ENCODE assay signal across 31 cellular contexts in genomic region chr21:16047857-16048256, GRCh38.
DNase-seq lines count a peak whose midpoint lies in the region; ATAC-seq, FAIRE-seq and TF ChIP-seq lines count a peak whose summit lies in the region.
"Had no signal": no experiment of that assay in that cellular context is flagged by ENCODE, and none has a peak within 500 bp of the region (broad histone marks: within the 10 kb centered on the region; RNA-seq: fewer than 3 reads in every experiment).

No MANE protein-coding gene starts in this region.

- no peak for ATAC-seq in activated CD8-positive, alpha-beta T cell treated with anti-CD3 and anti-CD28 coated beads for 36 hours
- no peak for ATAC-seq in upper lobe of right lung
- ATAC-seq: Panc1; stimulated activated naive CD8-positive, alpha-beta T cell treated with anti-CD3 and anti-CD28 coated beads, Interleukin-15, amount 100 ng/mL, for 72 hours; WTC11 had no signal

- no peak overlapping the region for H2AFZ ChIP-seq in astrocyte (ENCODE audit: low read depth, low read length)

- H3K79me2 ChIP-seq in astrocyte (ENCODE audit: insufficient read depth, low read length), result no peaks in the 10 kb centered on the region

- POLR2A ChIA-PET in AG04449 (lab: Yijun Ruan, JAX) (no interaction called here), HEK293T (lab: Yijun Ruan, JAX) (no interaction called here)
- POLR2A ChIA-PET in activated CD8-positive, alpha-beta T cell treated with anti-CD3 and anti-CD28 coated beads for 36 hours (lab: Charles Lee), result no interaction called here

- H3K9me3 Mint-ChIP-seq in astrocyte (ENCODE audit: unreplicated experiment), result no peaks in the 10 kb centered on the region
- H3K9me3 Mint-ChIP-seq in activated CD8-positive, alpha-beta T cell treated with anti-CD3 and anti-CD28 coated beads for 36 hours, result no peaks in the 10 kb centered on the region
- H3K9me3 Mint-ChIP-seq: activated CD4-positive, alpha-beta T cell treated with anti-CD3 and anti-CD28 coated beads, Interleukin-2, amount 10 ng/mL, durations not matched to agents 7 days and 5 days; activated naive CD8-positive, alpha-beta T cell treated with anti-CD3 and anti-CD28 coated beads, Interleukin-2, amount 10 ng/mL, durations not matched to agents 7 days and 5 days; activated T-cell treated with anti-CD3 and anti-CD28 coated beads, Interleukin-2, amount 50 U/mL, for 24 hours; central memory CD8-positive, alpha-beta T cell; stimulated activated naive CD8-positive, alpha-beta T cell treated with anti-CD3 and anti-CD28 coated beads, Interleukin-15, amount 100 ng/mL, for 72 hours had no signal

- TF ChIP-seq CTCF in AG04449 (IDR thresholded peaks at IDR 0.05; ENCODE audit: insufficient read depth, low read length, missing control alignments), result no peak
- TF ChIP-seq CTCF in astrocyte (IDR thresholded peaks at IDR 0.05; ENCODE audit: insufficient read depth, low read depth, low read length), result no peak
- TF ChIP-seq CTCF in fibroblast of the aortic adventitia (IDR thresholded peaks at IDR 0.05; ENCODE audit: insufficient read depth, low read length), result no peak
- TF ChIP-seq CTCF in activated CD8-positive, alpha-beta T cell treated with anti-CD3 and anti-CD28 coated beads for 36 hours (IDR thresholded peaks at IDR 0.05), result no peak
- TF ChIP-seq CTCF in upper lobe of right lung (IDR thresholded peaks at IDR 0.05), result no peak

- no peaks in the 10 kb centered on the region for H3K36me3 Mint-ChIP-seq in astrocyte (ENCODE audit: low read depth, unreplicated experiment)
- H3K36me3 Mint-ChIP-seq in activated CD8-positive, alpha-beta T cell treated with anti-CD3 and anti-CD28 coated beads for 36 hours (ENCODE audit: low read depth), result no peaks in the 10 kb centered on the region
- H3K36me3 Mint-ChIP-seq: activated naive CD8-positive, alpha-beta T cell treated with anti-CD3 and anti-CD28 coated beads, Interleukin-2, amount 10 ng/mL, durations not matched to agents 7 days and 5 days; naive B cell; WTC11 had no signal

- no peaks in the 10 kb centered on the region for H3K27me3 Mint-ChIP-seq in astrocyte (ENCODE audit: low read depth, unreplicated experiment)
- H3K27me3 Mint-ChIP-seq in activated CD8-positive, alpha-beta T cell treated with anti-CD3 and anti-CD28 coated beads for 36 hours, result no peaks in the 10 kb centered on the region
- H3K27me3 Mint-ChIP-seq: activated CD4-positive, alpha-beta T cell treated with anti-CD3 and anti-CD28 coated beads, Interleukin-2, amount 10 ng/mL, durations not matched to agents 7 days and 5 days; activated naive CD8-positive, alpha-beta T cell treated with anti-CD3 and anti-CD28 coated beads, Interleukin-2, amount 10 ng/mL, durations not matched to agents 7 days and 5 days; B cell; central memory CD8-positive, alpha-beta T cell; naive B cell; stimulated activated naive CD8-positive, alpha-beta T cell treated with anti-CD3 and anti-CD28 coated beads, Interleukin-15, amount 100 ng/mL, for 72 hours had no signal

- H3K27ac ChIP-seq in astrocyte (ENCODE audit: low read depth, low read length) (no peak overlapping the region), upper lobe of right lung (no peak overlapping the region)
- H3K27ac ChIP-seq: neutrophil, thoracic aorta had no signal

- no peak overlapping the region for H3K4me2 ChIP-seq in astrocyte (ENCODE audit: low read length)

- DNase-seq in AG04449 (ENCODE audit: low read depth, low spot score) (peak; percentile 54), HEK293T (ENCODE audit: extremely low spot score) (no peak), astrocyte (ENCODE audit: low read depth) (peak; percentile 49), fibroblast of the aortic adventitia (ENCODE audit: low read depth) (peak; percentile 41), GM12892 (ENCODE audit: insufficient read length) (no peak), NCI-H69 (lab: John Stamatoyannopoulos, UW) (no peak), upper lobe of right lung (no peak)
- DNase-seq in activated CD8-positive, alpha-beta T cell treated with anti-CD3 and anti-CD28 coated beads for 36 hours, result no peak
- DNase-seq: activated CD4-positive, alpha-beta T cell treated with anti-CD3 and anti-CD28 coated beads, Interleukin-2, amount 10 ng/mL, durations not matched to agents 7 days and 5 days; activated effector memory CD4-positive, alpha-beta T cell treated with anti-CD3 and anti-CD28 coated beads, Interleukin-2, amount 50 U/mL, for 16 hours; activated naive CD8-positive, alpha-beta T cell treated with anti-CD3 and anti-CD28 coated beads, Interleukin-2, amount 10 ng/mL, durations not matched to agents 7 days and 5 days; activated T-cell treated with anti-CD3 and anti-CD28 coated beads, Interleukin-2, amount 50 U/mL, for 24 hours; DMS53; head of caudate nucleus; kidney; midbrain; MM.1S; naive B cell; NCI-H1930; NCI-H526 treated with DMSO at 0.1 percent for 48 hours; SIG-M5; stimulated activated CD4-positive, alpha-beta T cell treated with anti-CD3 and anti-CD28 coated beads, Interleukin-2, amount 100 ng/mL, for 48 hours; stimulated activated naive CD8-positive, alpha-beta T cell treated with anti-CD3 and anti-CD28 coated beads, Interleukin-15, amount 100 ng/mL, for 72 hours had no signal

- H3K9me3 ChIP-seq in astrocyte (ENCODE audit: insufficient read depth, low read depth, low read length), result no peaks in the 10 kb centered on the region
- H3K9me3 ChIP-seq in upper lobe of right lung, result no peaks in the 10 kb centered on the region
- H3K9me3 ChIP-seq: HAP-1, neutrophil, thoracic aorta had no signal

- TF ChIP-seq POLR2A in GM12892 (IDR thresholded peaks at IDR 0.05; ENCODE audit: low read depth, low read length), result no peak

- H3K9ac ChIP-seq in astrocyte (ENCODE audit: low read length), result no peak overlapping the region

- FAIRE-seq in astrocyte (lab: Jason Lieb, UNC), result no peak
- FAIRE-seq in GM12892 (lab: Jason Lieb, UNC), result no peak
- FAIRE-seq: kidney, urothelium cell line had no signal

- H3K4me1 ChIP-seq in astrocyte (ENCODE audit: insufficient read depth, low read length) (no peaks in the 10 kb centered on the region), upper lobe of right lung (no peaks in the 10 kb centered on the region)
- H3K4me1 ChIP-seq: HAP-1 had no signal

- no peaks in the 10 kb centered on the region for H4K20me1 ChIP-seq in astrocyte (ENCODE audit: insufficient read depth, low read length)

- H3K4me3 ChIP-seq in AG04449 (ENCODE audit: low read depth, low read length) (no peak overlapping the region), astrocyte (ENCODE audit: insufficient read depth, low read depth, low read length) (no peak overlapping the region), fibroblast of the aortic adventitia (ENCODE audit: low read depth, low read length) (no peak overlapping the region), upper lobe of right lung (no peak overlapping the region)
- H3K4me3 ChIP-seq: HAP-1, thoracic aorta had no signal

- H3K4me1 Mint-ChIP-seq in astrocyte (ENCODE audit: low read depth, unreplicated experiment), result no peaks in the 10 kb centered on the region
- H3K4me1 Mint-ChIP-seq in activated CD8-positive, alpha-beta T cell treated with anti-CD3 and anti-CD28 coated beads for 36 hours (ENCODE audit: low read depth), result no peaks in the 10 kb centered on the region
- H3K4me1 Mint-ChIP-seq: activated CD4-positive, alpha-beta T cell treated with anti-CD3 and anti-CD28 coated beads, Interleukin-2, amount 10 ng/mL, durations not matched to agents 7 days and 5 days; activated naive CD8-positive, alpha-beta T cell treated with anti-CD3 and anti-CD28 coated beads, Interleukin-2, amount 10 ng/mL, durations not matched to agents 7 days and 5 days; B cell; central memory CD8-positive, alpha-beta T cell; naive B cell; stimulated activated naive CD8-positive, alpha-beta T cell treated with anti-CD3 and anti-CD28 coated beads, Interleukin-15, amount 100 ng/mL, for 72 hours; WTC11 had no signal

- H3K27me3 ChIP-seq in astrocyte (ENCODE audit: insufficient read depth, low read length), result no peaks in the 10 kb centered on the region
- no peaks in the 10 kb centered on the region for H3K27me3 ChIP-seq in upper lobe of right lung
- H3K27me3 ChIP-seq: neutrophil had no signal

- H3K4me3 Mint-ChIP-seq in astrocyte (ENCODE audit: unreplicated experiment), result no peak overlapping the region
- no peak overlapping the region for H3K4me3 Mint-ChIP-seq in activated CD8-positive, alpha-beta T cell treated with anti-CD3 and anti-CD28 coated beads for 36 hours
- H3K4me3 Mint-ChIP-seq: activated CD4-positive, alpha-beta T cell treated with anti-CD3 and anti-CD28 coated beads, Interleukin-2, amount 10 ng/mL, durations not matched to agents 7 days and 5 days; activated naive CD8-positive, alpha-beta T cell treated with anti-CD3 and anti-CD28 coated beads, Interleukin-2, amount 10 ng/mL, durations not matched to agents 7 days and 5 days; activated T-cell treated with anti-CD3 and anti-CD28 coated beads, Interleukin-2, amount 50 U/mL, for 24 hours; B cell; central memory CD8-positive, alpha-beta T cell; naive B cell; stimulated activated naive CD8-positive, alpha-beta T cell treated with anti-CD3 and anti-CD28 coated beads, Interleukin-15, amount 100 ng/mL, for 72 hours; WTC11 had no signal

- intact Hi-C loops in activated CD8-positive, alpha-beta T cell treated with anti-CD3 and anti-CD28 coated beads for 36 hours (cut with micrococcal nuclease), result no loop called here
- intact Hi-C loops in upper lobe of right lung (cut with DNase I), result no loop called here

- no peaks in the 10 kb centered on the region for H3K36me3 ChIP-seq in astrocyte (ENCODE audit: insufficient read depth, low read length)
- no peaks in the 10 kb centered on the region for H3K36me3 ChIP-seq in upper lobe of right lung
- H3K36me3 ChIP-seq: HAP-1, neutrophil, thoracic aorta had no signal

- CTCF ChIA-PET in AG04449 (lab: Yijun Ruan, JAX) (interaction anchor here (3.1 kb wide), 1 partner anchor 34 kb away, joined by 9 read pairs; no protein-coding TSS in a partner anchor), HEK293T (lab: Yijun Ruan, JAX) (no interaction called here)
- CTCF ChIA-PET in activated CD8-positive, alpha-beta T cell treated with anti-CD3 and anti-CD28 coated beads for 36 hours (lab: Charles Lee), result no interaction called here

- no peak overlapping the region for H3K27ac Mint-ChIP-seq in astrocyte (ENCODE audit: unreplicated experiment)
- no peak overlapping the region for H3K27ac Mint-ChIP-seq in activated CD8-positive, alpha-beta T cell treated with anti-CD3 and anti-CD28 coated beads for 36 hours
- H3K27ac Mint-ChIP-seq: activated CD4-positive, alpha-beta T cell treated with anti-CD3 and anti-CD28 coated beads, Interleukin-2, amount 10 ng/mL, durations not matched to agents 7 days and 5 days; activated naive CD8-positive, alpha-beta T cell treated with anti-CD3 and anti-CD28 coated beads, Interleukin-2, amount 10 ng/mL, durations not matched to agents 7 days and 5 days; activated T-cell treated with anti-CD3 and anti-CD28 coated beads, Interleukin-2, amount 50 U/mL, for 24 hours; B cell; naive B cell; stimulated activated naive CD8-positive, alpha-beta T cell treated with anti-CD3 and anti-CD28 coated beads, Interleukin-15, amount 100 ng/mL, for 72 hours; WTC11 had no signal

Comparison
In these comparisons a context has a peak if more than half of its experiments do, and no peak if none do; other contexts are left out.
1. DNase-seq: peak in AG04449 (single experiment), astrocyte (single experiment) and fibroblast of the aortic adventitia (single experiment); none in HEK293T (single experiment), GM12892 (single experiment), NCI-H69 (single experiment), activated CD8-positive, alpha-beta T cell treated with anti-CD3 and anti-CD28 coated beads for 36 hours (single experiment) and upper lobe of right lung (single experiment).